Comparison of ENCODE assay signal across 9 cellular contexts in genomic region chr2:2057125-2057721, GRCh38.
A peak's percentile ranks its signal among the peaks of the same experiment; 100 is the strongest.
DNase-seq lines count a peak whose midpoint lies in the region; ATAC-seq and TF ChIP-seq lines count a peak whose summit lies in the region.
"Had no signal": no experiment of that assay in that cellular context is flagged by ENCODE, and none has a peak within 500 bp of the region (broad histone marks: within the 10 kb centered on the region; RNA-seq: fewer than 3 reads in every experiment).

No MANE protein-coding gene starts in this region.

- peak overlapping the region; percentile 37 to 58 (median 50); a peak in 19 of 20 replicates for H3K4me3 ChIP-seq in BLaER1 treated with 17β-estradiol and CSF1 and Interleukin-3, amounts not matched to agents 10 nM and 100 nM
- H3K4me3 ChIP-seq in tibial artery, result no peak overlapping the region

- peaks cover 38 to 70% (median 58%) of the 10 kb centered on the region in 10 experiments for H3K4me1 ChIP-seq in BLaER1 treated with 17β-estradiol and CSF1 and Interleukin-3, amounts not matched to agents 10 nM and 100 nM
- H3K4me1 ChIP-seq in tibial artery, result peaks cover 0 to 3% (median 0%) of the 10 kb centered on the region in 4 donors

- peak overlapping the region; percentile 80 to 92 (median 85) for H3K4me2 ChIP-seq in BLaER1 treated with 17β-estradiol and CSF1 and Interleukin-3, amounts not matched to agents 10 nM and 100 nM

- no peaks in the 10 kb centered on the region for H3K36me3 ChIP-seq in BLaER1 treated with 17β-estradiol and CSF1 and Interleukin-3, amounts not matched to agents 10 nM and 100 nM
- H3K36me3 ChIP-seq in tibial artery, result no peaks in the 10 kb centered on the region

- no peak for TF ChIP-seq CTCF in tibial artery (IDR thresholded peaks at IDR 0.05)

- intact Hi-C loops in tibial artery (cut with DNase I; ENCODE audit: low total_unique reads), result no loop called here

- H3K36me3 Mint-ChIP-seq in T-helper 17 cell (ENCODE audit: low read depth), result no peaks in the 10 kb centered on the region

- H3K27me3 ChIP-seq in BLaER1 treated with 17β-estradiol and CSF1 and Interleukin-3, amounts not matched to agents 10 nM and 100 nM, result no peaks in the 10 kb centered on the region
- no peaks in the 10 kb centered on the region for H3K27me3 ChIP-seq in tibial artery

- H3K4me1 Mint-ChIP-seq in T-helper 17 cell, result peaks cover 3% of the 10 kb centered on the region

- no peaks in the 10 kb centered on the region for H4K20me1 ChIP-seq in BLaER1 treated with 17β-estradiol and CSF1 and Interleukin-3, amounts not matched to agents 10 nM and 100 nM

- DNase-seq in T-helper 17 cell (peak in 1 of 3 donors; percentile 14), lung microvascular endothelial cell (ENCODE audit: low read depth in 2 of 2) (peak; percentile 94 to 99), tibial artery (peak; percentile 62 to 70)

- ATAC-seq in HG02759 (IDR thresholded peaks at IDR 0.05; ENCODE audit: unreplicated experiment) (peak; percentile 52), T-helper 17 cell (peak; percentile 87), HG03565 (IDR thresholded peaks at IDR 0.05; ENCODE audit: unreplicated experiment) (no peak), GM21515 (IDR thresholded peaks at IDR 0.05; ENCODE audit: unreplicated experiment) (no peak)

- H3K27ac Mint-ChIP-seq in T-helper 17 cell, result no peak overlapping the region
- H3K27ac Mint-ChIP-seq: dendritic cell treated with granulocyte-macrophage colony-stimulating factor and Interleukin-4, amounts not matched to agents 40 ng/mL and 50 ng/mL, for 4 days had no signal

- peak overlapping the region in 9 of 11 experiments; percentile 42 to 68 (median 66); a peak in 15 of 22 replicates for H3K9ac ChIP-seq in BLaER1 treated with 17β-estradiol and CSF1 and Interleukin-3, amounts not matched to agents 10 nM and 100 nM

- H3K27ac ChIP-seq in BLaER1 treated with 17β-estradiol and CSF1 and Interleukin-3, amounts not matched to agents 10 nM and 100 nM, result peak overlapping the region in 10 of 11 experiments; percentile 56 to 78 (median 74); a peak in 19 of 22 replicates
- H3K27ac ChIP-seq in angular gyrus (ENCODE audit: low read depth, low read length) (peak overlapping the region; percentile 57), tibial artery (no peak overlapping the region)

- H3K9me3 ChIP-seq in BLaER1 treated with 17β-estradiol and CSF1 and Interleukin-3, amounts not matched to agents 10 nM and 100 nM (replicated peaks in 1 of 11), result peaks cover 0 to 3% (median under 1%) of the 10 kb centered on the region in 11 experiments; a peak in 6 of 22 replicates
- peaks cover 3% of the 10 kb centered on the region for H3K9me3 ChIP-seq in T-helper 17 cell (ENCODE audit: control insufficient read depth, low read length, poor library complexity, severe bottlenecking)
- H3K9me3 ChIP-seq in tibial artery, result no peaks in the 10 kb centered on the region

- no peaks in the 10 kb centered on the region for H3K27me3 Mint-ChIP-seq in T-helper 17 cell
- H3K27me3 Mint-ChIP-seq: dendritic cell treated with granulocyte-macrophage colony-stimulating factor and Interleukin-4, amounts not matched to agents 40 ng/mL and 50 ng/mL, for 4 days had no signal

- H3K4me3 Mint-ChIP-seq in T-helper 17 cell, result peak overlapping the region; percentile 0
- H3K4me3 Mint-ChIP-seq: dendritic cell treated with granulocyte-macrophage colony-stimulating factor and Interleukin-4, amounts not matched to agents 40 ng/mL and 50 ng/mL, for 4 days had no signal

Comparison
In these comparisons a context has a peak if more than half of its experiments do, and no peak if none do; other contexts are left out.
1. H3K27ac ChIP-seq: peak in BLaER1 treated with 17β-estradiol and CSF1 and Interleukin-3, amounts not matched to agents 10 nM and 100 nM (10 of 11) and angular gyrus (single experiment); none in tibial artery (0 of 2).
2. H3K4me3 ChIP-seq: peak in BLaER1 treated with 17β-estradiol and CSF1 and Interleukin-3, amounts not matched to agents 10 nM and 100 nM (10 of 10); none in tibial artery (0 of 2).
3. ATAC-seq: peak in HG02759 (single experiment) and T-helper 17 cell (single experiment); none in HG03565 (single experiment) and GM21515 (single experiment).